In the genomic region with DNA sequence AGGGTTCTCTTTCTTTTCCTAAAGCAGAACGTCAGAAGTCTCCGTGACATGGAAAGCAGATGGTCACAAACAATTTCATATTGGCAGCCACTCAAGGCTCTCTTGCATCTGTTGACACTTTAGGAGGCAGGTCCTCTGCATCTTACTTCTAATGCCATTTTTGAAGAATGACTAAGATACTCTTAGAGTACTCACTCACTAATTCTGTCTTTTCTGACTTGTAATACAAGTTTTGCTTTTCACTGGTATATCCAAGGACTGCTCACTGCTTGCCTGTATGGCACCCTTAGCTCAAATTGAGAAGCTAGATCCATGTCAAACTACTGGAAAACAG, we compare ENCODE assay signal across 17 cellular contexts.
A peak's percentile ranks its signal among the peaks of the same experiment; 100 is the strongest.
DNase-seq lines count a peak whose midpoint lies in the region; ATAC-seq and TF ChIP-seq lines count a peak whose summit lies in the region.
"Had no signal": no experiment of that assay in that cellular context is flagged by ENCODE, and none has a peak within 500 bp of the region (broad histone marks: within the 10 kb centered on the region; RNA-seq: fewer than 3 reads in every experiment).

No MANE protein-coding gene starts in this region.

- H3K18ac ChIP-seq in mesenchymal stem cell (ENCODE audit: low read depth in 1 of 2, low read length in 2 of 2) = no peak overlapping the region

- H3K79me1 ChIP-seq in mesenchymal stem cell (replicated peaks; ENCODE audit: low read length, poor library complexity, severe bottlenecking) = no peaks in the 10 kb centered on the region

- H3K9ac ChIP-seq in mesenchymal stem cell (ENCODE audit: low read length) = peak overlapping the region; percentile 25

- H2AFZ ChIP-seq in mesenchymal stem cell (ENCODE audit: low read depth, low read length) = no peak overlapping the region

- no peaks in the 10 kb centered on the region for H3K27me3 ChIP-seq in mesenchymal stem cell (ENCODE audit: control insufficient read depth in 1 of 2, insufficient read depth in 1 of 2, low read length in 2 of 2)
- H3K27me3 ChIP-seq: adrenal gland, neutrophil, right lobe of liver had no signal

- ATAC-seq in GM21447 (IDR thresholded peaks at IDR 0.05; ENCODE audit: unreplicated experiment) = no peak
- ATAC-seq: activated T-helper 17 cell treated with anti-CD3 and anti-CD28 coated beads, Interleukin-2, amount 50 U/mL, for 72 hours; right lobe of liver had no signal

- H2BK5ac ChIP-seq in mesenchymal stem cell (ENCODE audit: low read depth, low read length, poor library complexity, severe bottlenecking) = no peak overlapping the region

- H2AK5ac ChIP-seq in mesenchymal stem cell (ENCODE audit: low read length, severe bottlenecking) = no peak overlapping the region

- peak; percentile 90 for DNase-seq in AG10803 (ENCODE audit: low read depth)
- DNase-seq in NCI-H446 treated with DMSO at 0.1 percent for 48 hours (lab: John Stamatoyannopoulos, UW) = peak; percentile 82
- peak; percentile 83 for DNase-seq in fibroblast of gingiva (ENCODE audit: low read depth)
- no peak for DNase-seq in mesenchymal stem cell
- DNase-seq in stimulated activated naive CD4-positive, alpha-beta T cell (lab: John Stamatoyannopoulos, UW) = no peak
- DNase-seq in NCI-H146 treated with DMSO at 0.1 percent for 48 hours (lab: John Stamatoyannopoulos, UW; ENCODE audit: unreplicated experiment) = no peak
- DNase-seq in kidney glomerular epithelial cell (lab: John Stamatoyannopoulos, UW) = no peak
- DNase-seq: activated CD4-positive, CD25-positive, alpha-beta regulatory T cell; adrenal gland; hippocampal formation; KBM-7; NCI-H1092; right lobe of liver; stimulated activated CD4-positive, alpha-beta T cell treated with anti-CD3 and anti-CD28 coated beads, Interleukin-2, amount 100 ng/mL, for 48 hours had no signal

- H4K8ac ChIP-seq in mesenchymal stem cell (ENCODE audit: low read length) = no peak overlapping the region

- peaks cover 0 to 99% of the 10 kb centered on the region in 2 experiments for H3K36me3 ChIP-seq in mesenchymal stem cell (ENCODE audit: control insufficient read depth in 1 of 2, insufficient read depth in 2 of 2, low read depth in 1 of 2, low read length in 2 of 2)
- H3K36me3 ChIP-seq: adrenal gland, neutrophil, right lobe of liver had no signal

- no peak overlapping the region for H3K4ac ChIP-seq in mesenchymal stem cell (ENCODE audit: low read depth in 1 of 2, low read length in 2 of 2)

- H4K91ac ChIP-seq in mesenchymal stem cell (ENCODE audit: low read length) = no peak overlapping the region

- no peaks in the 10 kb centered on the region for H3K9me3 ChIP-seq in mesenchymal stem cell (ENCODE audit: control insufficient read depth, low read length)
- H3K9me3 ChIP-seq: adrenal gland, neutrophil, right lobe of liver had no signal

- H2BK12ac ChIP-seq in mesenchymal stem cell (ENCODE audit: low read length in 2 of 2) = no peak overlapping the region

- H3K27ac ChIP-seq in mesenchymal stem cell (ENCODE audit: low read length, poor library complexity, severe bottlenecking) = no peak overlapping the region
- H3K27ac ChIP-seq: adrenal gland, neutrophil, right lobe of liver had no signal

- no peak overlapping the region for H3K4me2 ChIP-seq in mesenchymal stem cell (ENCODE audit: low read length, poor library complexity, severe bottlenecking)

- no peak overlapping the region for H3K23ac ChIP-seq in mesenchymal stem cell (ENCODE audit: low read length in 2 of 2)

- 53% methylated on average over 2 of the region's 2 CpGs for WGBS in mesenchymal stem cell

- no peak for TF ChIP-seq CTCF in AG10803 (conservative IDR thresholded peaks at IDR 0.05; ENCODE audit: low read length)

- no peak overlapping the region for H3K14ac ChIP-seq in mesenchymal stem cell (ENCODE audit: low read length in 2 of 2)

- peaks cover 2% of the 10 kb centered on the region for H3K4me1 ChIP-seq in mesenchymal stem cell (ENCODE audit: control insufficient read depth, insufficient read depth, low read depth, low read length)
- H3K4me1 ChIP-seq: adrenal gland, right lobe of liver had no signal

- no peak overlapping the region for H2BK120ac ChIP-seq in mesenchymal stem cell (ENCODE audit: low read depth, low read length)

- H3K4me3 ChIP-seq in AG10803 (ENCODE audit: low read length) (no peak overlapping the region), mesenchymal stem cell (ENCODE audit: insufficient read depth in 1 of 2, low read depth in 1 of 2, low read length in 2 of 2) (no peak overlapping the region)
- H3K4me3 ChIP-seq: adrenal gland, right lobe of liver had no signal

- no peak overlapping the region for H2BK15ac ChIP-seq in mesenchymal stem cell (ENCODE audit: low read depth, poor library complexity, severe bottlenecking)

Comparison
In these comparisons a context has a peak if more than half of its experiments do, and no peak if none do; other contexts are left out.
1. DNase-seq: peak in AG10803 (single experiment), NCI-H446 treated with DMSO at 0.1 percent for 48 hours (single experiment) and fibroblast of gingiva (single experiment); none in mesenchymal stem cell (single experiment), stimulated activated naive CD4-positive, alpha-beta T cell (0 of 6), NCI-H146 treated with DMSO at 0.1 percent for 48 hours (single experiment) and kidney glomerular epithelial cell (single experiment).